Comparison of ENCODE assay signal across 1 cellular context in genomic region chr6:158654498-158654897, GRCh38.
TF ChIP-seq lines count a peak whose summit lies in the region.

No MANE protein-coding gene starts in this region.

TF ChIP-seq in K562, 482 proteins besides CTCF, POLR2A, EP300 and RAD21 (continued from another document and continues in another):
- TF ChIP-seq CHAMP1 (IDR thresholded peaks at IDR 0.05), result no peak
- no peak for TF ChIP-seq ZNF431 (CRISPR knock-in tag; IDR thresholded peaks at IDR 0.05)
- TF ChIP-seq LARP7 (IDR thresholded peaks at IDR 0.05), result no peak
- no peak for TF ChIP-seq ZNF311 (CRISPR knock-in tag; IDR thresholded peaks at IDR 0.05)
- peak; percentile 48; the same call in 1 of the 2 replicates for TF ChIP-seq MAX (CRISPR knock-in tag; IDR thresholded peaks at IDR 0.05)
- TF ChIP-seq RBM17 (IDR thresholded peaks at IDR 0.05; ENCODE audit: borderline replicate concordance, low read depth, low read length), result no peak
- no peak for TF ChIP-seq DLX4 (CRISPR knock-in tag; IDR thresholded peaks at IDR 0.05)
- no peak for TF ChIP-seq FOXM1 (IDR thresholded peaks at IDR 0.05; ENCODE audit: low read depth)
- no peak for TF ChIP-seq FOXM1 (CRISPR knock-in tag; IDR thresholded peaks at IDR 0.05; ENCODE audit: low read depth)
- no peak for TF ChIP-seq CC2D1A (IDR thresholded peaks at IDR 0.05)
- TF ChIP-seq FOXJ2 (tag; IDR thresholded peaks at IDR 0.05), result no peak
- TF ChIP-seq UBTF (IDR thresholded peaks at IDR 0.05; ENCODE audit: borderline replicate concordance in 1 of 2, low read depth in 2 of 2, low read length in 2 of 2), result peak in 1 of 2 experiments; percentile 40; a peak in 1 of 4 replicates
- TF ChIP-seq RFX5 (IDR thresholded peaks at IDR 0.05; ENCODE audit: low read depth, low read length), result no peak
- no peak for TF ChIP-seq PHF20 (IDR thresholded peaks at IDR 0.05; ENCODE audit: partially characterized antibody)
- no peak for TF ChIP-seq NR2F6 (CRISPR knock-in tag; IDR thresholded peaks at IDR 0.05)
- TF ChIP-seq NELFE (IDR thresholded peaks at IDR 0.05; ENCODE audit: insufficient read depth, insufficient read length), result no peak
- TF ChIP-seq THAP12 (CRISPR knock-in tag; IDR thresholded peaks at IDR 0.05), result no peak
- no peak for TF ChIP-seq SUPT5H (IDR thresholded peaks at IDR 0.05)
- no peak for TF ChIP-seq COPS2 (conservative IDR thresholded peaks at IDR 0.05)
- TF ChIP-seq KDM2B (CRISPR knock-in tag; IDR thresholded peaks at IDR 0.05), result no peak
- TF ChIP-seq ZBTB5 (IDR thresholded peaks at IDR 0.05), result no peak
- no peak for TF ChIP-seq DPF2 (IDR thresholded peaks at IDR 0.05)
- no peak for TF ChIP-seq LCOR (CRISPR knock-in tag; IDR thresholded peaks at IDR 0.05)
- TF ChIP-seq PRMT5 (CRISPR knock-in tag; IDR thresholded peaks at IDR 0.05), result no peak
- no peak for TF ChIP-seq MAFF (IDR thresholded peaks at IDR 0.05; ENCODE audit: low read length)
- TF ChIP-seq SREBF2 (CRISPR knock-in tag; IDR thresholded peaks at IDR 0.05), result no peak
- TF ChIP-seq BHLHE40 (IDR thresholded peaks at IDR 0.05; ENCODE audit: low read length), result 0 out of 2 replicates have a peak, but pooled peaks have one; percentile 45
- no peak for TF ChIP-seq DNMT1 (IDR thresholded peaks at IDR 0.05)
- no peak for TF ChIP-seq TSHZ1 (CRISPR knock-in tag; IDR thresholded peaks at IDR 0.05)
- TF ChIP-seq RBM34 (IDR thresholded peaks at IDR 0.05; ENCODE audit: borderline replicate concordance, insufficient read depth, low read length), result no peak
- TF ChIP-seq SAFB2 (IDR thresholded peaks at IDR 0.05; ENCODE audit: borderline replicate concordance, low read depth, low read length, severe bottlenecking), result no peak
- TF ChIP-seq RERE (CRISPR knock-in tag; IDR thresholded peaks at IDR 0.05; ENCODE audit: borderline replicate concordance), result no peak
- no peak for TF ChIP-seq RBM14 (IDR thresholded peaks at IDR 0.05; ENCODE audit: borderline replicate concordance, insufficient read depth, low read depth, low read length)
- TF ChIP-seq MLX (CRISPR knock-in tag; conservative IDR thresholded peaks at IDR 0.05), result no peak
- no peak for TF ChIP-seq C11orf30 (IDR thresholded peaks at IDR 0.05; ENCODE audit: low read depth)
- TF ChIP-seq ZNF77 (CRISPR knock-in tag; IDR thresholded peaks at IDR 0.05), result no peak
- no peak for TF ChIP-seq ZNF561 (CRISPR knock-in tag; conservative IDR thresholded peaks at IDR 0.05)
- TF ChIP-seq ZKSCAN8 (CRISPR knock-in tag; IDR thresholded peaks at IDR 0.05), result no peak
- TF ChIP-seq PHF21A (IDR thresholded peaks at IDR 0.05; ENCODE audit: borderline replicate concordance, low read depth), result no peak
- peak; percentile 42; the same call in 1 of the 2 replicates for TF ChIP-seq TFAP4 (CRISPR knock-in tag; IDR thresholded peaks at IDR 0.05; ENCODE audit: borderline replicate concordance)
- no peak for TF ChIP-seq DMBX1 (CRISPR knock-in tag; IDR thresholded peaks at IDR 0.05; ENCODE audit: borderline replicate concordance)
- no peak for TF ChIP-seq STAG1 (CRISPR knock-in tag; IDR thresholded peaks at IDR 0.05; ENCODE audit: borderline replicate concordance)
- TF ChIP-seq CBFB (CRISPR knock-in tag; IDR thresholded peaks at IDR 0.05), result 0 out of 2 replicates have a peak, but pooled peaks have one; percentile 27
